1 cellular context compared by ENCODE assay signal in genomic region chr12:126268222-126268621, GRCh38.
TF ChIP-seq lines count a peak whose summit lies in the region.

No MANE protein-coding gene starts in this region.

TF ChIP-seq in HepG2, 621 proteins besides CTCF, POLR2A, EP300 and RAD21 (continued from another document):
- TF ChIP-seq, protein P1, sequence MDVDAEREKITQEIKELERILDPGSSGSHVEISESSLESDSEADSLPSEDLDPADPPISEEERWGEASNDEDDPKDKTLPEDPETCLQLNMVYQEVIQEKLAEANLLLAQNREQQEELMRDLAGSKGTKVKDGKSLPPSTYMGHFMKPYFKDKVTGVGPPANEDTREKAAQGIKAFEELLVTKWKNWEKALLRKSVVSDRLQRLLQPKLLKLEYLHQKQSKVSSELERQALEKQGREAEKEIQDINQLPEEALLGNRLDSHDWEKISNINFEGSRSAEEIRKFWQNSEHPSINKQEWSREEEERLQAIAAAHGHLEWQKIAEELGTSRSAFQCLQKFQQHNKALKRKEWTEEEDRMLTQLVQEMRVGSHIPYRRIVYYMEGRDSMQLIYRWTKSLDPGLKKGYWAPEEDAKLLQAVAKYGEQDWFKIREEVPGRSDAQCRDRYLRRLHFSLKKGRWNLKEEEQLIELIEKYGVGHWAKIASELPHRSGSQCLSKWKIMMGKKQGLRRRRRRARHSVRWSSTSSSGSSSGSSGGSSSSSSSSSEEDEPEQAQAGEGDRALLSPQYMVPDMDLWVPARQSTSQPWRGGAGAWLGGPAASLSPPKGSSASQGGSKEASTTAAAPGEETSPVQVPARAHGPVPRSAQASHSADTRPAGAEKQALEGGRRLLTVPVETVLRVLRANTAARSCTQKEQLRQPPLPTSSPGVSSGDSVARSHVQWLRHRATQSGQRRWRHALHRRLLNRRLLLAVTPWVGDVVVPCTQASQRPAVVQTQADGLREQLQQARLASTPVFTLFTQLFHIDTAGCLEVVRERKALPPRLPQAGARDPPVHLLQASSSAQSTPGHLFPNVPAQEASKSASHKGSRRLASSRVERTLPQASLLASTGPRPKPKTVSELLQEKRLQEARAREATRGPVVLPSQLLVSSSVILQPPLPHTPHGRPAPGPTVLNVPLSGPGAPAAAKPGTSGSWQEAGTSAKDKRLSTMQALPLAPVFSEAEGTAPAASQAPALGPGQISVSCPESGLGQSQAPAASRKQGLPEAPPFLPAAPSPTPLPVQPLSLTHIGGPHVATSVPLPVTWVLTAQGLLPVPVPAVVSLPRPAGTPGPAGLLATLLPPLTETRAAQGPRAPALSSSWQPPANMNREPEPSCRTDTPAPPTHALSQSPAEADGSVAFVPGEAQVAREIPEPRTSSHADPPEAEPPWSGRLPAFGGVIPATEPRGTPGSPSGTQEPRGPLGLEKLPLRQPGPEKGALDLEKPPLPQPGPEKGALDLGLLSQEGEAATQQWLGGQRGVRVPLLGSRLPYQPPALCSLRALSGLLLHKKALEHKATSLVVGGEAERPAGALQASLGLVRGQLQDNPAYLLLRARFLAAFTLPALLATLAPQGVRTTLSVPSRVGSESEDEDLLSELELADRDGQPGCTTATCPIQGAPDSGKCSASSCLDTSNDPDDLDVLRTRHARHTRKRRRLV (CRISPR knock-in tag; IDR thresholded peaks at IDR 0.05), result no peak
- TF ChIP-seq LRRFIP1 (CRISPR knock-in tag; conservative IDR thresholded peaks at IDR 0.05), result no peak
- TF ChIP-seq RXRB (CRISPR knock-in tag; IDR thresholded peaks at IDR 0.05; ENCODE audit: borderline replicate concordance), result no peak
- TF ChIP-seq, protein P2, sequence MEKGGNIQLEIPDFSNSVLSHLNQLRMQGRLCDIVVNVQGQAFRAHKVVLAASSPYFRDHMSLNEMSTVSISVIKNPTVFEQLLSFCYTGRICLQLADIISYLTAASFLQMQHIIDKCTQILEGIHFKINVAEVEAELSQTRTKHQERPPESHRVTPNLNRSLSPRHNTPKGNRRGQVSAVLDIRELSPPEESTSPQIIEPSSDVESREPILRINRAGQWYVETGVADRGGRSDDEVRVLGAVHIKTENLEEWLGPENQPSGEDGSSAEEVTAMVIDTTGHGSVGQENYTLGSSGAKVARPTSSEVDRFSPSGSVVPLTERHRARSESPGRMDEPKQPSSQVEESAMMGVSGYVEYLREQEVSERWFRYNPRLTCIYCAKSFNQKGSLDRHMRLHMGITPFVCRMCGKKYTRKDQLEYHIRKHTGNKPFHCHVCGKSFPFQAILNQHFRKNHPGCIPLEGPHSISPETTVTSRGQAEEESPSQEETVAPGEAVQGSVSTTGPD (CRISPR knock-in tag; IDR thresholded peaks at IDR 0.05), result no peak
- TF ChIP-seq ZNF335 (CRISPR knock-in tag; IDR thresholded peaks at IDR 0.05), result no peak
- no peak for TF ChIP-seq ZFAT (CRISPR knock-in tag; conservative IDR thresholded peaks at IDR 0.05)
- TF ChIP-seq ZNF577 (CRISPR knock-in tag; IDR thresholded peaks at IDR 0.05; ENCODE audit: borderline replicate concordance, low read depth), result no peak
- no peak for TF ChIP-seq FOXP1 (IDR thresholded peaks at IDR 0.05)
- no peak for TF ChIP-seq FOXP1 (CRISPR knock-in tag; IDR thresholded peaks at IDR 0.05)
- TF ChIP-seq CC2D1A (CRISPR knock-in tag; IDR thresholded peaks at IDR 0.05), result no peak
